Comparison of ENCODE assay signal across 21 cellular contexts in genomic region chr3:191641789-191642188, GRCh38.
"Had no signal": no experiment of that assay in that cellular context is flagged by ENCODE, and none has a peak within 500 bp of the region (broad histone marks: within the 10 kb centered on the region; RNA-seq: fewer than 3 reads in every experiment).

No MANE protein-coding gene starts in this region.

- H3K4me1 ChIP-seq: esophagus squamous epithelium, gastroesophageal sphincter, pancreas, right lobe of liver, tibial artery, upper lobe of left lung, uterus had no signal

- H3K27ac Mint-ChIP-seq: dendritic cell treated with granulocyte-macrophage colony-stimulating factor and Interleukin-4, amounts not matched to agents 40 ng/mL and 50 ng/mL, for 4 days; natural killer cell; progenitor cell of endocrine pancreas; stimulated activated effector memory CD8-positive, alpha-beta T cell treated with anti-CD3 and anti-CD28 coated beads, Interleukin-12 subunit alpha, Interleukin-12 subunit beta, amount 100 ng/mL, for 72 hours had no signal

- FAIRE-seq: islet of Langerhans, pancreas had no signal

- H3K4me1 Mint-ChIP-seq: natural killer cell; stimulated activated effector memory CD8-positive, alpha-beta T cell treated with anti-CD3 and anti-CD28 coated beads, Interleukin-12 subunit alpha, Interleukin-12 subunit beta, amount 100 ng/mL, for 72 hours had no signal

- H3K4me3 ChIP-seq: esophagus squamous epithelium, gastroesophageal sphincter, pancreas, right lobe of liver, tibial artery, upper lobe of left lung, uterus had no signal

- H3K27me3 ChIP-seq: esophagus squamous epithelium, gastroesophageal sphincter, pancreas, right lobe of liver, tibial artery, upper lobe of left lung, uterus had no signal

- H3K9me3 ChIP-seq: pancreas, right lobe of liver, tibial artery, upper lobe of left lung, uterus had no signal

- H3K27ac ChIP-seq: esophagus squamous epithelium, gastroesophageal sphincter, pancreas, right lobe of liver, tibial artery, upper lobe of left lung, uterus had no signal

- DNase-seq: esophagus squamous epithelium; foreskin fibroblast; glutamatergic neuron; kidney glomerular epithelial cell; mammary epithelial cell; natural killer cell; occipital lobe; pancreas; right lobe of liver; stimulated activated CD4-positive, alpha-beta T cell treated with anti-CD3 and anti-CD28 coated beads, Interleukin-4, amount 100 ng/mL, for 1 hour; stimulated activated CD8-positive, alpha-beta memory T cell treated with anti-CD3 and anti-CD28 coated beads, Interleukin-4, amount 100 ng/mL, for 48 hours; stimulated activated naive CD8-positive, alpha-beta T cell treated with anti-CD3 and anti-CD28 coated beads, Interleukin-15, Interleukin-2, amounts not matched to agents 100 U/mL and 50 U/mL, for 24 hours; tibial artery; upper lobe of left lung; uterus had no signal

- ATAC-seq: gastroesophageal sphincter; left lobe of liver; natural killer cell; pancreas; stimulated activated effector memory CD8-positive, alpha-beta T cell treated with anti-CD3 and anti-CD28 coated beads, Interleukin-12 subunit alpha, Interleukin-12 subunit beta, amount 100 ng/mL, for 72 hours; stimulated activated naive CD8-positive, alpha-beta T cell treated with anti-CD3 and anti-CD28 coated beads, Interleukin-15, Interleukin-2, amounts not matched to agents 100 U/mL and 50 U/mL, for 24 hours had no signal

- H3K27me3 Mint-ChIP-seq: dendritic cell treated with granulocyte-macrophage colony-stimulating factor and Interleukin-4, amounts not matched to agents 40 ng/mL and 50 ng/mL, for 4 days; progenitor cell of endocrine pancreas had no signal

- H3K36me3 ChIP-seq: esophagus squamous epithelium, gastroesophageal sphincter, pancreas, right lobe of liver, tibial artery, upper lobe of left lung, uterus had no signal

- H3K36me3 Mint-ChIP-seq: stimulated activated effector memory CD8-positive, alpha-beta T cell treated with anti-CD3 and anti-CD28 coated beads, Interleukin-12 subunit alpha, Interleukin-12 subunit beta, amount 100 ng/mL, for 72 hours had no signal

- H3K4me3 Mint-ChIP-seq: dendritic cell treated with granulocyte-macrophage colony-stimulating factor and Interleukin-4, amounts not matched to agents 40 ng/mL and 50 ng/mL, for 4 days; natural killer cell; stimulated activated effector memory CD8-positive, alpha-beta T cell treated with anti-CD3 and anti-CD28 coated beads, Interleukin-12 subunit alpha, Interleukin-12 subunit beta, amount 100 ng/mL, for 72 hours had no signal
